Comparison of ENCODE assay signal across 10 cellular contexts in the genomic region with DNA sequence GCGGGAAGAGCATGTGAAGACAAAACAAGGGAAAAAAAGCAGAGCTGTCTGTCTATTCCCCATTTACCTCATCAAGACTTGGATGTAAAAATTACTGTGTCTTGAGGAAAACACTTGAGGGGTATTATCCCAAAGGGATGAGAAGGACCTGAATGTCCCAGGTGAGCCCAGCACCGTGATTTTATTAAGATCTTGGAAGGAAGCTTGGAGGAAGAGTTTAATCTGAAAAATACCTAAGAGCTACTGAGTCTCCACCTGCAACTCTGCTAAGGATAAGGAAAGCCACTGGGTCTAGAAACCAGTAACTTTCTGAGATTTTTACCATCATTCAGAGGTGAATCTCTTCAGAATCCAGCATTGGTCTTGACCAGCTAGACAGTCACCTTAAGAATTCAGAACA. TPM values are rescaled to one million over a fixed set of nuclear protein-coding genes. Genes with fewer than 3 reads are reported as not detected.
"Had no signal": no experiment of that assay in that cellular context is flagged by ENCODE, and none has a peak within 500 bp of the region (broad histone marks: within the 10 kb centered on the region; RNA-seq: fewer than 3 reads in every experiment).

Gene OR1S1, plus strand, starts transcription at position 301 of the 400 bp plus-strand sequence.

RNA-seq across cellular contexts. Expression of gene OR1S1, which starts in this region (rescaled TPM):
- polyA plus RNA-seq: naive thymus-derived CD8-positive, alpha-beta T cell; neural cell; ovary; pancreas; psoas muscle; right cardiac atrium; sigmoid colon; small intestine; smooth muscle cell; spleen had no signal
